In genomic region chr1:44029911-44030605, GRCh38 we compare ENCODE assay signal across 1 cellular context.
TF ChIP-seq lines count a peak whose summit lies in the region.

No MANE protein-coding gene starts in this region.

TF ChIP-seq in A549, 52 proteins besides CTCF, POLR2A, EP300 and RAD21 (continued from another document):
- peak; percentile 89 for TF ChIP-seq PHF8 (IDR thresholded peaks at IDR 0.05; ENCODE audit: borderline replicate concordance, low read depth)
- peak; percentile 83 for TF ChIP-seq MAX (IDR thresholded peaks at IDR 0.05)
- peak; percentile 27; the same call in 1 of the 2 replicates for TF ChIP-seq E2F6 (IDR thresholded peaks at IDR 0.05; ENCODE audit: borderline replicate concordance, low read depth)
- no peak for TF ChIP-seq NPAS2 (CRISPR knock-in tag; IDR thresholded peaks at IDR 0.05; ENCODE audit: borderline replicate concordance)
- TF ChIP-seq ZSCAN20 (CRISPR knock-in tag; IDR thresholded peaks at IDR 0.05), result no peak
- no peak for TF ChIP-seq FOSB (CRISPR knock-in tag; IDR thresholded peaks at IDR 0.05)
- TF ChIP-seq TP53 (CRISPR knock-in tag; IDR thresholded peaks at IDR 0.05), result no peak
- TF ChIP-seq ESRRA (IDR thresholded peaks at IDR 0.05; ENCODE audit: borderline replicate concordance, low read length), result no peak
- TF ChIP-seq EHMT2 (IDR thresholded peaks at IDR 0.05; ENCODE audit: low read depth), result no peak
- peak; percentile 48; the same call in 2 of the 3 replicates for TF ChIP-seq BCL3 (IDR thresholded peaks at IDR 0.05)
- no peak for TF ChIP-seq TFCP2L1 (CRISPR knock-in tag; IDR thresholded peaks at IDR 0.05)
- TF ChIP-seq NFE2L2 (conservative IDR thresholded peaks at IDR 0.05; ENCODE audit: low read length), result no peak
- no peak for TF ChIP-seq FOSL2 (IDR thresholded peaks at IDR 0.05)
- TF ChIP-seq FOSL2 (CRISPR knock-in tag; IDR thresholded peaks at IDR 0.05), result no peak
- no peak for TF ChIP-seq EHF (CRISPR knock-in tag; IDR thresholded peaks at IDR 0.05)
- TF ChIP-seq RNF2 (IDR thresholded peaks at IDR 0.05; ENCODE audit: borderline replicate concordance, low read depth), result no peak
- no peak for TF ChIP-seq RFX5 (IDR thresholded peaks at IDR 0.05)
- TF ChIP-seq KDM5A (IDR thresholded peaks at IDR 0.05), result no peak
- TF ChIP-seq FOXS1 (CRISPR knock-in tag; IDR thresholded peaks at IDR 0.05), result no peak
- TF ChIP-seq BHLHE40 (IDR thresholded peaks at IDR 0.05; ENCODE audit: low read depth, low read length), result no peak
- no peak for TF ChIP-seq HOXB13 (CRISPR knock-in tag; IDR thresholded peaks at IDR 0.05; ENCODE audit: low read depth)
- no peak for TF ChIP-seq ATOH8 (CRISPR knock-in tag; IDR thresholded peaks at IDR 0.05; ENCODE audit: low read depth)
- no peak for TF ChIP-seq HDAC2 (IDR thresholded peaks at IDR 0.05)
- no peak for TF ChIP-seq CHD4 (IDR thresholded peaks at IDR 0.05; ENCODE audit: borderline replicate concordance)
- no peak for TF ChIP-seq POLR2AphosphoS2 (conservative IDR thresholded peaks at IDR 0.05; ENCODE audit: low read length)
- TF ChIP-seq NR3C1 (IDR thresholded peaks at IDR 0.05), result no peak
- TF ChIP-seq HEYL (CRISPR knock-in tag; IDR thresholded peaks at IDR 0.05), result no peak
- TF ChIP-seq CBX2 (IDR thresholded peaks at IDR 0.05; ENCODE audit: borderline replicate concordance, low read depth), result no peak
- TF ChIP-seq SMC3 (IDR thresholded peaks at IDR 0.05), result no peak
- TF ChIP-seq GATA3 (IDR thresholded peaks at IDR 0.05; ENCODE audit: borderline replicate concordance), result no peak
- TF ChIP-seq HMGXB4 (CRISPR knock-in tag; IDR thresholded peaks at IDR 0.05; ENCODE audit: borderline replicate concordance), result no peak
